In the genomic region with DNA sequence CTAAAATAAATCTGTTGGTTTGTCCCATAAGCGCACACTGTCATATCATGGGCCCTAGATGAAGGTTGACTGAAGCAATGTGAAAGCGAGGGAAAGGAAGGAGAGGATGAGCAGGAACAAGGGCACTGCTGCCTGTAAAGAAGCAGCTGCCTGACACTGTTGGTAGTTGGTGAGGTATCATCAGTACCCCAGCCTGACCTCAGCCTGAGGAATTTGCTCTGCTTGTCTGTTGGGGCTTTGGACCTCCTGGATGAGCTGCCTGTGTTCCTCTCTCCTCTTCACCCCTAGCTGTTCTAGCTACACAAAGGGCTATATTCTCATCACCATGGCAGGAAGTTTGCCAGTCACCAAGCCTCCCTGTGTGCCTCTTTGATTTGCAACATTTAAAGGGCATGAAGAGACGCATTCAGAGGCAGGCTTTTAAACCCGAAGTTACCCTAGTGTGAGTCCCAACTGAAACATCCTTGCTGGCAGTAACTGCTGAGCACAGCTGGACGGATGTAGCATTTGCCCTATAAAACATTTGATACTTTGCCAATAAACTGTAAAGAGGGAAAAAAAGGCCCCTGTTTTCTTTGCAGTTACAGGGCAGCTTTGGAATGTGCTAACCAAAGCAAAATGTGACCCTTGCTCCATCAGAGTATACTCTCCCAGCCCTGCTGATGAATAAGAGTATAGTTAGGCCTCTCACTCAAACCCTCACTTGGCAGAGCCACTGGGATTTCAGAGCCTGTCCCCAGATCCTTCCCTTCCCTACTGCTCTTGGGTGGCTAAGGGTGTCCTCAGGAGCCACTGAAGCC, we compare ENCODE assay signal across 9 cellular contexts. TPM values are rescaled to one million over a fixed set of nuclear protein-coding genes. Genes with fewer than 3 reads are reported as not detected.
DNase-seq lines count a peak whose midpoint lies in the region; ATAC-seq and TF ChIP-seq lines count a peak whose summit lies in the region.
"Had no signal": no experiment of that assay in that cellular context is flagged by ENCODE, and none has a peak within 500 bp of the region (broad histone marks: within the 10 kb centered on the region; RNA-seq: fewer than 3 reads in every experiment).

No MANE protein-coding gene starts in this region.

- peaks cover 26% of the 10 kb centered on the region for H3K4me1 Mint-ChIP-seq in WTC11

- H3K4me3 Mint-ChIP-seq in WTC11 = no peak overlapping the region

- H3K36me3 ChIP-seq in left ventricle myocardium inferior (no peaks in the 10 kb centered on the region), rectal smooth muscle tissue (ENCODE audit: control insufficient read depth, insufficient read depth, low read length) (no peaks in the 10 kb centered on the region)
- H3K36me3 ChIP-seq: WERI-Rb-1 had no signal

- CTCF ChIA-PET in WTC11 (lab: Charles Lee) = interaction anchor here (0.6 to 0.7 kb wide), 2 partner anchors 36 to 324 kb away, joined by 4 to 5 read pairs; no protein-coding TSS in a partner anchor

- peaks cover 14% of the 10 kb centered on the region for H3K4me1 ChIP-seq in left ventricle myocardium inferior
- H3K4me1 ChIP-seq in rectal smooth muscle tissue (ENCODE audit: control insufficient read depth, insufficient read depth, low read length) = peaks cover 6% of the 10 kb centered on the region

- H3K27me3 Mint-ChIP-seq in WTC11 (ENCODE audit: low read depth) = no peaks in the 10 kb centered on the region

- DNase-seq in DMS79 (lab: John Stamatoyannopoulos, UW) (peak; percentile 73), WTC11 (ENCODE audit: low spot score) (no peak), left ventricle myocardium inferior (no peak), GOT3 (lab: John Stamatoyannopoulos, UW) (no peak), NCI-H774 (lab: John Stamatoyannopoulos, UW) (no peak)
- DNase-seq: WERI-Rb-1 had no signal

- H3K9ac ChIP-seq in rectal smooth muscle tissue (ENCODE audit: low read length) = no peak overlapping the region

- peak overlapping the region; percentile 24 for H3K27ac ChIP-seq in left ventricle myocardium inferior (replicated peaks)
- peak overlapping the region; percentile 66 for H3K27ac ChIP-seq in rectal smooth muscle tissue (ENCODE audit: low read depth, low read length)
- H3K27ac ChIP-seq: WERI-Rb-1 had no signal

- H3K9me3 Mint-ChIP-seq in WTC11 = no peaks in the 10 kb centered on the region

- H3K9me3 ChIP-seq in left ventricle myocardium inferior (replicated peaks) = no peaks in the 10 kb centered on the region

- no peaks in the 10 kb centered on the region for H3K27me3 ChIP-seq in left ventricle myocardium inferior (ENCODE audit: low read depth)
- no peaks in the 10 kb centered on the region for H3K27me3 ChIP-seq in rectal smooth muscle tissue (ENCODE audit: control insufficient read depth, insufficient read depth, low read length)

- no peaks in the 10 kb centered on the region for H3K36me3 Mint-ChIP-seq in WTC11

- ATAC-seq in WTC11 (peak; percentile 10), GM19035 (IDR thresholded peaks at IDR 0.05; ENCODE audit: unreplicated experiment) (no peak), HG02840 (IDR thresholded peaks at IDR 0.05; ENCODE audit: low FRiP score, unreplicated experiment) (no peak)

- no peak overlapping the region for H3K27ac Mint-ChIP-seq in WTC11

- H3K4me3 ChIP-seq in left ventricle myocardium inferior (no peak overlapping the region), rectal smooth muscle tissue (ENCODE audit: low read length) (no peak overlapping the region)

- TF ChIP-seq CTCF in WTC11 (IDR thresholded peaks at IDR 0.05) = no peak
- no peak for TF ChIP-seq CTCF in left ventricle myocardium inferior (IDR thresholded peaks at IDR 0.05; ENCODE audit: borderline replicate concordance)

- POLR2A ChIA-PET in WTC11 (lab: Charles Lee) = no interaction called here

- intact Hi-C loops in left ventricle myocardium inferior (cut with micrococcal nuclease) = loop anchor here (10.0 kb wide), 1 partner anchor 239 kb away; no protein-coding TSS in a partner anchor

TF ChIP-seq in WTC11, 78 proteins besides CTCF, POLR2A, EP300 and RAD21 (continues in another document):
- TF ChIP-seq NFE2L1 (CRISPR knock-in tag; IDR thresholded peaks at IDR 0.05) = no peak
- TF ChIP-seq, protein P1, sequence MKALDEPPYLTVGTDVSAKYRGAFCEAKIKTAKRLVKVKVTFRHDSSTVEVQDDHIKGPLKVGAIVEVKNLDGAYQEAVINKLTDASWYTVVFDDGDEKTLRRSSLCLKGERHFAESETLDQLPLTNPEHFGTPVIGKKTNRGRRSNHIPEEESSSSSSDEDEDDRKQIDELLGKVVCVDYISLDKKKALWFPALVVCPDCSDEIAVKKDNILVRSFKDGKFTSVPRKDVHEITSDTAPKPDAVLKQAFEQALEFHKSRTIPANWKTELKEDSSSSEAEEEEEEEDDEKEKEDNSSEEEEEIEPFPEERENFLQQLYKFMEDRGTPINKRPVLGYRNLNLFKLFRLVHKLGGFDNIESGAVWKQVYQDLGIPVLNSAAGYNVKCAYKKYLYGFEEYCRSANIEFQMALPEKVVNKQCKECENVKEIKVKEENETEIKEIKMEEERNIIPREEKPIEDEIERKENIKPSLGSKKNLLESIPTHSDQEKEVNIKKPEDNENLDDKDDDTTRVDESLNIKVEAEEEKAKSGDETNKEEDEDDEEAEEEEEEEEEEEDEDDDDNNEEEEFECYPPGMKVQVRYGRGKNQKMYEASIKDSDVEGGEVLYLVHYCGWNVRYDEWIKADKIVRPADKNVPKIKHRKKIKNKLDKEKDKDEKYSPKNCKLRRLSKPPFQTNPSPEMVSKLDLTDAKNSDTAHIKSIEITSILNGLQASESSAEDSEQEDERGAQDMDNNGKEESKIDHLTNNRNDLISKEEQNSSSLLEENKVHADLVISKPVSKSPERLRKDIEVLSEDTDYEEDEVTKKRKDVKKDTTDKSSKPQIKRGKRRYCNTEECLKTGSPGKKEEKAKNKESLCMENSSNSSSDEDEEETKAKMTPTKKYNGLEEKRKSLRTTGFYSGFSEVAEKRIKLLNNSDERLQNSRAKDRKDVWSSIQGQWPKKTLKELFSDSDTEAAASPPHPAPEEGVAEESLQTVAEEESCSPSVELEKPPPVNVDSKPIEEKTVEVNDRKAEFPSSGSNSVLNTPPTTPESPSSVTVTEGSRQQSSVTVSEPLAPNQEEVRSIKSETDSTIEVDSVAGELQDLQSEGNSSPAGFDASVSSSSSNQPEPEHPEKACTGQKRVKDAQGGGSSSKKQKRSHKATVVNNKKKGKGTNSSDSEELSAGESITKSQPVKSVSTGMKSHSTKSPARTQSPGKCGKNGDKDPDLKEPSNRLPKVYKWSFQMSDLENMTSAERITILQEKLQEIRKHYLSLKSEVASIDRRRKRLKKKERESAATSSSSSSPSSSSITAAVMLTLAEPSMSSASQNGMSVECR (CRISPR knock-in tag; IDR thresholded peaks at IDR 0.05; ENCODE audit: borderline replicate concordance) = no peak
- TF ChIP-seq, protein P2, sequence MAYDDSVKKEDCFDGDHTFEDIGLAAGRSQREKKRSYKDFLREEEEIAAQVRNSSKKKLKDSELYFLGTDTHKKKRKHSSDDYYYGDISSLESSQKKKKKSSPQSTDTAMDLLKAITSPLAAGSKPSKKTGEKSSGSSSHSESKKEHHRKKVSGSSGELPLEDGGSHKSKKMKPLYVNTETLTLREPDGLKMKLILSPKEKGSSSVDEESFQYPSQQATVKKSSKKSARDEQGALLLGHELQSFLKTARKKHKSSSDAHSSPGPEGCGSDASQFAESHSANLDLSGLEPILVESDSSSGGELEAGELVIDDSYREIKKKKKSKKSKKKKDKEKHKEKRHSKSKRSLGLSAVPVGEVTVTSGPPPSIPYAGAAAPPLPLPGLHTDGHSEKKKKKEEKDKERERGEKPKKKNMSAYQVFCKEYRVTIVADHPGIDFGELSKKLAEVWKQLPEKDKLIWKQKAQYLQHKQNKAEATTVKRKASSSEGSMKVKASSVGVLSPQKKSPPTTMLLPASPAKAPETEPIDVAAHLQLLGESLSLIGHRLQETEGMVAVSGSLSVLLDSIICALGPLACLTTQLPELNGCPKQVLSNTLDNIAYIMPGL (CRISPR knock-in tag; IDR thresholded peaks at IDR 0.05) = no peak
- TF ChIP-seq FOXP1 (CRISPR knock-in tag; IDR thresholded peaks at IDR 0.05; ENCODE audit: borderline replicate concordance) = no peak
- TF ChIP-seq CREB1 (CRISPR knock-in tag; IDR thresholded peaks at IDR 0.05) = no peak
- TF ChIP-seq OVOL2 (CRISPR knock-in tag; IDR thresholded peaks at IDR 0.05; ENCODE audit: borderline replicate concordance) = no peak
- TF ChIP-seq, protein P3, sequence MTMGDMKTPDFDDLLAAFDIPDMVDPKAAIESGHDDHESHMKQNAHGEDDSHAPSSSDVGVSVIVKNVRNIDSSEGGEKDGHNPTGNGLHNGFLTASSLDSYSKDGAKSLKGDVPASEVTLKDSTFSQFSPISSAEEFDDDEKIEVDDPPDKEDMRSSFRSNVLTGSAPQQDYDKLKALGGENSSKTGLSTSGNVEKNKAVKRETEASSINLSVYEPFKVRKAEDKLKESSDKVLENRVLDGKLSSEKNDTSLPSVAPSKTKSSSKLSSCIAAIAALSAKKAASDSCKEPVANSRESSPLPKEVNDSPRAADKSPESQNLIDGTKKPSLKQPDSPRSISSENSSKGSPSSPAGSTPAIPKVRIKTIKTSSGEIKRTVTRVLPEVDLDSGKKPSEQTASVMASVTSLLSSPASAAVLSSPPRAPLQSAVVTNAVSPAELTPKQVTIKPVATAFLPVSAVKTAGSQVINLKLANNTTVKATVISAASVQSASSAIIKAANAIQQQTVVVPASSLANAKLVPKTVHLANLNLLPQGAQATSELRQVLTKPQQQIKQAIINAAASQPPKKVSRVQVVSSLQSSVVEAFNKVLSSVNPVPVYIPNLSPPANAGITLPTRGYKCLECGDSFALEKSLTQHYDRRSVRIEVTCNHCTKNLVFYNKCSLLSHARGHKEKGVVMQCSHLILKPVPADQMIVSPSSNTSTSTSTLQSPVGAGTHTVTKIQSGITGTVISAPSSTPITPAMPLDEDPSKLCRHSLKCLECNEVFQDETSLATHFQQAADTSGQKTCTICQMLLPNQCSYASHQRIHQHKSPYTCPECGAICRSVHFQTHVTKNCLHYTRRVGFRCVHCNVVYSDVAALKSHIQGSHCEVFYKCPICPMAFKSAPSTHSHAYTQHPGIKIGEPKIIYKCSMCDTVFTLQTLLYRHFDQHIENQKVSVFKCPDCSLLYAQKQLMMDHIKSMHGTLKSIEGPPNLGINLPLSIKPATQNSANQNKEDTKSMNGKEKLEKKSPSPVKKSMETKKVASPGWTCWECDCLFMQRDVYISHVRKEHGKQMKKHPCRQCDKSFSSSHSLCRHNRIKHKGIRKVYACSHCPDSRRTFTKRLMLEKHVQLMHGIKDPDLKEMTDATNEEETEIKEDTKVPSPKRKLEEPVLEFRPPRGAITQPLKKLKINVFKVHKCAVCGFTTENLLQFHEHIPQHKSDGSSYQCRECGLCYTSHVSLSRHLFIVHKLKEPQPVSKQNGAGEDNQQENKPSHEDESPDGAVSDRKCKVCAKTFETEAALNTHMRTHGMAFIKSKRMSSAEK (CRISPR knock-in tag; IDR thresholded peaks at IDR 0.05; ENCODE audit: borderline replicate concordance) = no peak
- no peak for TF ChIP-seq ESRRA (CRISPR knock-in tag; IDR thresholded peaks at IDR 0.05; ENCODE audit: borderline replicate concordance)
- TF ChIP-seq FOXJ3 (CRISPR knock-in tag; IDR thresholded peaks at IDR 0.05; ENCODE audit: borderline replicate concordance) = no peak
- no peak for TF ChIP-seq ELF4 (CRISPR knock-in tag; IDR thresholded peaks at IDR 0.05; ENCODE audit: low read depth)

RNA-seq across cellular contexts. Expression of a gene that starts 22.2 kb away (rescaled TPM):
- 16.0 to 17.7 TPM (median 17.1 TPM) in 3 replicates for total RNA-seq in WTC11 (2021)
- 9.3 TPM for total RNA-seq in left ventricle myocardium inferior
